8 cellular contexts compared by ENCODE assay signal in the genomic region with DNA sequence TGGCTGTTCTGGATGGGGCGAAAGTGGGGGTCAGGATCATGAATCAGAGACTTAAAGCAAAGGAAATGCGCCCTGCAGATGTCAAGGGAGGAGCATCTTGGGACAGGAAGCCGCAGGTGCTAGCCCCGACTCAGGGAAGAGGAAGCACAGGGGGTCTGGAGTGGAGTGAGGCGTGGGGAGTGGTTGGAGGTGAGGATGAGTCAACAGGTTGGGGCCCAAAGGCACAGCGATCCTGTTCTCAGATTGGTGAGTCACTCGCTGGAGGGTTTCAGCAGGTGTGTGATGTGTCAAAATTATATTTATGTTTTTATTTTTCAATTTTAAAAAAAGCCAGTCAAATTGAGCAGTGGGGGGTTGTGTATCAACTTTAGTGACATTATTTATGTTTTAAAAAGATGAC. TPM values are rescaled to one million over a fixed set of nuclear protein-coding genes. Genes with fewer than 3 reads are reported as not detected.
A peak's percentile ranks its signal among the peaks of the same experiment; 100 is the strongest.
DNase-seq lines count a peak whose midpoint lies in the region; ATAC-seq and TF ChIP-seq lines count a peak whose summit lies in the region.

No MANE protein-coding gene starts in this region.

- H3K79me2 ChIP-seq in Karpas-422 (ENCODE audit: low read length): no peaks in the 10 kb centered on the region

- no peaks in the 10 kb centered on the region for H3K36me3 ChIP-seq in Karpas-422 (ENCODE audit: insufficient read depth, low read length)
- H3K36me3 ChIP-seq in stomach: no peaks in the 10 kb centered on the region

- no peak overlapping the region for H3K4me3 ChIP-seq in Karpas-422 (ENCODE audit: low read length)
- H3K4me3 ChIP-seq in stomach: no peak overlapping the region

- H3K36me3 Mint-ChIP-seq in activated CD4-positive, alpha-beta T cell treated with anti-CD3 and anti-CD28 coated beads for 36 hours (ENCODE audit: low read depth): no peaks in the 10 kb centered on the region
- H3K36me3 Mint-ChIP-seq in effector memory CD8-positive, alpha-beta T cell (ENCODE audit: insufficient read depth): no peaks in the 10 kb centered on the region

- ATAC-seq in activated CD4-positive, alpha-beta T cell treated with anti-CD3 and anti-CD28 coated beads for 36 hours: peak; percentile 98
- ATAC-seq in effector memory CD8-positive, alpha-beta T cell (replicated peaks): peak; percentile 87
- ATAC-seq in HG03565 (IDR thresholded peaks at IDR 0.05; ENCODE audit: unreplicated experiment): no peak

- TF ChIP-seq POLR2A in stomach (IDR thresholded peaks at IDR 0.05): no peak

- DNase-seq in KG1 (lab: John Stamatoyannopoulos, UW) (peak; percentile 40), Karpas-422 (no peak), stomach (no peak), 8988T (no peak)
- peak; percentile 90 for DNase-seq in activated CD4-positive, alpha-beta T cell treated with anti-CD3 and anti-CD28 coated beads for 36 hours
- DNase-seq in effector memory CD8-positive, alpha-beta T cell: peak; percentile 40 to 52 (median 48)
- DNase-seq in stimulated activated CD8-positive, alpha-beta memory T cell treated with anti-CD3 and anti-CD28 coated beads, Interleukin-2, amount 100 ng/mL, for 48 hours (ENCODE audit: low read depth in 2 of 2): peak; percentile 50 to 66

- peak overlapping the region; percentile 24 for H3K4me3 Mint-ChIP-seq in activated CD4-positive, alpha-beta T cell treated with anti-CD3 and anti-CD28 coated beads for 36 hours
- peak overlapping the region; percentile 79 to 80 for H3K4me3 Mint-ChIP-seq in effector memory CD8-positive, alpha-beta T cell

- TF ChIP-seq EP300 in stomach (IDR thresholded peaks at IDR 0.05): no peak

- no peak for TF ChIP-seq CTCF in stomach (IDR thresholded peaks at IDR 0.05)

- no peak overlapping the region for H3K9ac ChIP-seq in Karpas-422 (ENCODE audit: low read length)

- H3K27me3 ChIP-seq in Karpas-422 (ENCODE audit: low read length) (no peaks in the 10 kb centered on the region), stomach (no peaks in the 10 kb centered on the region)

- peaks cover 27% of the 10 kb centered on the region for H3K4me1 Mint-ChIP-seq in activated CD4-positive, alpha-beta T cell treated with anti-CD3 and anti-CD28 coated beads for 36 hours
- H3K4me1 Mint-ChIP-seq in effector memory CD8-positive, alpha-beta T cell (ENCODE audit: low read depth in 2 of 2): peaks cover 30 to 35% of the 10 kb centered on the region in 2 donors

- H3K9me3 Mint-ChIP-seq in activated CD4-positive, alpha-beta T cell treated with anti-CD3 and anti-CD28 coated beads for 36 hours (ENCODE audit: low read depth): no peaks in the 10 kb centered on the region
- H3K9me3 Mint-ChIP-seq in effector memory CD8-positive, alpha-beta T cell: no peaks in the 10 kb centered on the region

- H3K27me3 Mint-ChIP-seq in activated CD4-positive, alpha-beta T cell treated with anti-CD3 and anti-CD28 coated beads for 36 hours: no peaks in the 10 kb centered on the region
- no peaks in the 10 kb centered on the region for H3K27me3 Mint-ChIP-seq in effector memory CD8-positive, alpha-beta T cell

- no peaks in the 10 kb centered on the region for H3K9me2 ChIP-seq in Karpas-422 (replicated peaks; ENCODE audit: insufficient read depth, low read length)

- no peaks in the 10 kb centered on the region for H3K4me1 ChIP-seq in Karpas-422 (ENCODE audit: low read length)
- H3K4me1 ChIP-seq in stomach: no peaks in the 10 kb centered on the region

- POLR2A ChIA-PET in activated CD4-positive, alpha-beta T cell treated with anti-CD3 and anti-CD28 coated beads for 36 hours (lab: Charles Lee): no interaction called here

- intact Hi-C loops in activated CD4-positive, alpha-beta T cell treated with anti-CD3 and anti-CD28 coated beads for 36 hours (cut with DNase I, micrococcal nuclease): loop anchor here (1.0 to 10.0 kb wide), 6 partner anchors 42 to 236 kb away; partner anchors contain the start of genes ILRUN (in 1 of the 2), RPS10 (in 1 of the 2) and SMIM29 (in 1 of the 2)
- intact Hi-C loops in stomach (cut with DNase I; ENCODE audit: low total_unique reads): no loop called here

- H3K27ac Mint-ChIP-seq in activated CD4-positive, alpha-beta T cell treated with anti-CD3 and anti-CD28 coated beads for 36 hours: peak overlapping the region; percentile 87
- peak overlapping the region; percentile 94 for H3K27ac Mint-ChIP-seq in effector memory CD8-positive, alpha-beta T cell

- no peak overlapping the region for H3K4me2 ChIP-seq in Karpas-422 (ENCODE audit: low read depth, low read length, poor library complexity, severe bottlenecking)

- H3K9me3 ChIP-seq in Karpas-422 (ENCODE audit: low read length) (no peaks in the 10 kb centered on the region), stomach (no peaks in the 10 kb centered on the region)

- no peak overlapping the region for H2AFZ ChIP-seq in Karpas-422 (ENCODE audit: low read length)

- H4K20me1 ChIP-seq in Karpas-422 (ENCODE audit: insufficient read depth, low read depth, low read length): no peaks in the 10 kb centered on the region

- CTCF ChIA-PET in activated CD4-positive, alpha-beta T cell treated with anti-CD3 and anti-CD28 coated beads for 36 hours (lab: Charles Lee): no interaction called here

- 58 to 67% (median 60%) methylated on average over 7 of the region's 7 CpGs for WGBS in stomach, 5 donors

- H3K27ac ChIP-seq in Karpas-422 (ENCODE audit: low read length) (no peak overlapping the region), stomach (no peak overlapping the region)

RNA-seq across cellular contexts. Expression of gene PACSIN1, which starts 19.0 kb away (rescaled TPM):
- total RNA-seq in activated CD4-positive, alpha-beta T cell treated with anti-CD3 and anti-CD28 coated beads for 36 hours: under 1 TPM; 0.07 to 0.14 TPM
- total RNA-seq in Karpas-422 (2014; rRNA removed; shearing (Covaris generic); ENCODE audit: low replicate concordance): not detected in 2 replicates
- total RNA-seq in stomach: 1 to 10 TPM in 1 of 5 donors, under 1 TPM in 2, not detected in 2; under 0.01 to 2.2 (median 0.37) TPM
- 1 to 10 TPM in 1 of 3 donors, under 1 TPM in 2; 0.25 to 1.6 (median 0.61) TPM for polyA plus RNA-seq in stomach

RNA-seq across cellular contexts. Expression of gene RPS10, which starts 59.0 kb away (rescaled TPM):
- total RNA-seq in activated CD4-positive, alpha-beta T cell treated with anti-CD3 and anti-CD28 coated beads for 36 hours: 1,000 to 10,000 TPM; 2,447 to 2,541 TPM
- total RNA-seq in Karpas-422 (2014; rRNA removed; shearing (Covaris generic); ENCODE audit: low replicate concordance): 2,938 and 3,077 TPM in 2 replicates
- total RNA-seq in stomach: 1,000 to 10,000 TPM in 4 of 5 donors, 100 to 1,000 TPM in 1; 371 to 2,165 (median 1,796) TPM
- 1,000 to 10,000 TPM; 3,296 to 4,063 (median 3,349) TPM for polyA plus RNA-seq in stomach

Comparison
In these comparisons a context has a peak if more than half of its experiments do, and no peak if none do; other contexts are left out.
1. DNase-seq: peak in KG1 (single experiment), activated CD4-positive, alpha-beta T cell treated with anti-CD3 and anti-CD28 coated beads for 36 hours (single experiment), effector memory CD8-positive, alpha-beta T cell (3 of 3) and stimulated activated CD8-positive, alpha-beta memory T cell treated with anti-CD3 and anti-CD28 coated beads, Interleukin-2, amount 100 ng/mL, for 48 hours (2 of 2); none in Karpas-422 (single experiment), stomach (single experiment) and 8988T (single experiment).